In the genomic region with DNA sequence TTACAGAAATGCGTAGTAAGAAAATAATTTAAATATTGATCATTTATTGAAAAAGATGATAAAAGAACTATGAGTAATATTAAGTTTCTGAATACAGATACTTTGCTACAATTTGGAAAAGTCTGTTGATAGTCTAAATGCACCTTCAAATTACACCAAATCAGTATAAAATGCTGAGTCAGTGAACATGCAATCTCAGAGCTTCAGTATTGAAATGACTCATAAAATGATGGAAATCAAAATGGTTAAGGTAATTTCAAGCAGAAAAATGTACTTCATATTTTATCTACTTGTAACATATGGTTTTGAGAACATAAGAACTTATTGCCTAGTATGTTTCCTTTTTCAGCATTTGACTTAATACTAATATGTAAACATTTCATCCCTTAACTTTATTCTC, we compare ENCODE assay signal across 19 cellular contexts.
DNase-seq lines count a peak whose midpoint lies in the region; ATAC-seq, FAIRE-seq and TF ChIP-seq lines count a peak whose summit lies in the region.
"Had no signal": no experiment of that assay in that cellular context is flagged by ENCODE, and none has a peak within 500 bp of the region (broad histone marks: within the 10 kb centered on the region; RNA-seq: fewer than 3 reads in every experiment).

No MANE protein-coding gene starts in this region.

- TF ChIP-seq RAD21 in HepG2 (CRISPR knock-in tag; IDR thresholded peaks at IDR 0.05) (no peak), K562 (CRISPR knock-in tag; conservative IDR thresholded peaks at IDR 0.05 in 1 of 2, IDR thresholded peaks at IDR 0.05 in 1 of 2) (no peak)

- in situ Hi-C loops in HepG2 (cut with HindIII; ENCODE audit: extremely low pct_ligation_motif_present, low pct_unique_long_range_greater_than_20kb) (no loop called here), K562 (cut with MboI) (no loop called here)

- H3K27me3 Mint-ChIP-seq in CD4-positive, alpha-beta memory T cell: no peaks in the 10 kb centered on the region
- H3K27me3 Mint-ChIP-seq: B cell had no signal

- WGBS in HepG2 (ENCODE audit: low lambda C conversion rate): 59% methylated on average over 1 of the region's 1 CpG
- 86% methylated on average over 1 of the region's 1 CpG for WGBS in right lobe of liver (ENCODE audit: insufficient coverage, low coverage, low lambda C conversion rate, missing lambda C conversion rate)
- WGBS in K562 (ENCODE audit: insufficient coverage, low coverage, missing lambda C conversion rate): 33% methylated on average over 1 of the region's 1 CpG

- H3K4me3 ChIP-seq in HepG2 (replicated peaks in 1 of 3; ENCODE audit: insufficient read depth in 1 of 3, low read depth in 2 of 3, low read length in 3 of 3) (no peak overlapping the region), right lobe of liver (no peak overlapping the region), K562 (no peak overlapping the region)
- H3K4me3 ChIP-seq in CD4-positive, alpha-beta memory T cell (ENCODE audit: low read length in 2 of 2): no peak overlapping the region
- H3K4me3 ChIP-seq: BLaER1 treated with 17β-estradiol and CSF1 and Interleukin-3, amounts not matched to agents 10 nM and 100 nM had no signal

- H3K36me3 ChIP-seq in HepG2 (replicated peaks in 1 of 2; ENCODE audit: control insufficient read depth in 1 of 2, insufficient read depth in 2 of 2, low read length in 2 of 2) (no peaks in the 10 kb centered on the region), right lobe of liver (no peaks in the 10 kb centered on the region), K562 (ENCODE audit: control insufficient read depth, insufficient read depth, low read length) (no peaks in the 10 kb centered on the region)
- H3K36me3 ChIP-seq in CD4-positive, alpha-beta memory T cell (ENCODE audit: insufficient read depth, low read length): no peaks in the 10 kb centered on the region
- H3K36me3 ChIP-seq: BLaER1 treated with 17β-estradiol and CSF1 and Interleukin-3, amounts not matched to agents 10 nM and 100 nM had no signal

- intact Hi-C loops in HepG2 (cut with micrococcal nuclease; ENCODE audit: unreplicated experiment) (no loop called here), right lobe of liver (cut with DNase I) (no loop called here), K562 (cut with micrococcal nuclease) (loop anchor here (5.0 kb wide), 1 partner anchor 450 kb away; the partner anchor contains the start of gene PCDH10)
- intact Hi-C loops in CD4-positive, alpha-beta memory T cell (cut with micrococcal nuclease): no loop called here

- H3K4me3 Mint-ChIP-seq in CD4-positive, alpha-beta memory T cell: no peak overlapping the region
- H3K4me3 Mint-ChIP-seq: B cell, H9 had no signal

- H3K27ac ChIP-seq in HepG2 (ENCODE audit: extremely low read length, insufficient read depth, low read length) (no peak overlapping the region), right lobe of liver (no peak overlapping the region), K562 (ENCODE audit: extremely low read depth, low read depth, low read length) (no peak overlapping the region)
- no peak overlapping the region for H3K27ac ChIP-seq in CD4-positive, alpha-beta memory T cell (ENCODE audit: low read depth, low read length)
- H3K27ac ChIP-seq: BLaER1 treated with 17β-estradiol and CSF1 and Interleukin-3, amounts not matched to agents 10 nM and 100 nM had no signal

- no peaks in the 10 kb centered on the region for H3K36me3 Mint-ChIP-seq in CD4-positive, alpha-beta memory T cell

- H4K20me1 ChIP-seq in HepG2 (ENCODE audit: insufficient read depth, low read length) (no peaks in the 10 kb centered on the region), K562 (replicated peaks; ENCODE audit: control insufficient read depth, insufficient read depth, low read length) (no peaks in the 10 kb centered on the region)
- H4K20me1 ChIP-seq: BLaER1 treated with 17β-estradiol and CSF1 and Interleukin-3, amounts not matched to agents 10 nM and 100 nM had no signal

- H3K4me2 ChIP-seq in HepG2 (ENCODE audit: low read depth, low read length) (no peak overlapping the region), K562 (ENCODE audit: insufficient read depth, low read length) (no peak overlapping the region)
- H3K4me2 ChIP-seq: BLaER1 treated with 17β-estradiol and CSF1 and Interleukin-3, amounts not matched to agents 10 nM and 100 nM had no signal

- peaks cover 0 to 13% (median 2%) of the 10 kb centered on the region in 8 donors for H3K9me3 Mint-ChIP-seq in CD4-positive, alpha-beta memory T cell
- H3K9me3 Mint-ChIP-seq: H9 had no signal

- POLR2A ChIA-PET in HepG2 (lab: Yijun Ruan, JAX): no interaction called here
- POLR2A ChIA-PET in K562 (lab: Yijun Ruan, JAX): no interaction called here
- POLR2A ChIA-PET in CD4-positive, alpha-beta memory T cell (lab: Charles Lee; ENCODE audit: partially characterized antibody): no interaction called here

- no peak for FAIRE-seq in HepG2 (lab: Jason Lieb, UNC)
- FAIRE-seq in K562 (lab: Jason Lieb, UNC): no peak
- FAIRE-seq: GM12892, GM18507 had no signal

- H3K79me2 ChIP-seq in HepG2 (ENCODE audit: insufficient read depth, low read length): no peaks in the 10 kb centered on the region
- H3K79me2 ChIP-seq in K562 (ENCODE audit: control insufficient read depth, insufficient read depth, low read length): no peaks in the 10 kb centered on the region

- DNase-seq in HepG2 (ENCODE audit: low spot score) (no peak), right lobe of liver (no peak), K562 (ENCODE audit: extremely low read depth in 1 of 4, low spot score in 3 of 4) (no peak), fibroblast of peridontal ligament (ENCODE audit: extremely low read depth) (peak; percentile 17)
- no peak for DNase-seq in effector CD8-positive, alpha-beta T cell (lab: John Stamatoyannopoulos, UW)
- no peak for DNase-seq in CD4-positive, alpha-beta memory T cell
- DNase-seq: 8988T, Caco-2, DMS153, DMS79, GDM1, GOT3, H9, KBM-7 had no signal

- TF ChIP-seq CTCF in HepG2 (CRISPR knock-in tag; IDR thresholded peaks at IDR 0.05) (no peak), right lobe of liver (IDR thresholded peaks at IDR 0.05) (no peak), K562 (IDR thresholded peaks at IDR 0.05 in 2 of 3, conservative IDR thresholded peaks at IDR 0.05 in 1 of 3; ENCODE audit: insufficient read depth in 2 of 3, low read depth in 1 of 3, low read length in 3 of 3) (no peak)

- TF ChIP-seq POLR2A in HepG2 (IDR thresholded peaks at IDR 0.05; ENCODE audit: insufficient read depth in 1 of 2, low read depth in 2 of 2, low read length in 2 of 2) (no peak), right lobe of liver (IDR thresholded peaks at IDR 0.05) (no peak), K562 (conservative IDR thresholded peaks at IDR 0.05) (no peak)

- H2AFZ ChIP-seq in HepG2 (ENCODE audit: low read length) (no peak overlapping the region), K562 (ENCODE audit: low read depth, low read length) (no peak overlapping the region)

- H3K27ac Mint-ChIP-seq in CD4-positive, alpha-beta memory T cell: no peak overlapping the region
- H3K27ac Mint-ChIP-seq: B cell had no signal

- no peak overlapping the region for H3K9ac ChIP-seq in HepG2 (ENCODE audit: insufficient read depth, low read depth, low read length)
- H3K9ac ChIP-seq in K562 (ENCODE audit: insufficient read depth in 1 of 2, low read depth in 2 of 2, low read length in 2 of 2): no peak overlapping the region
- H3K9ac ChIP-seq: BLaER1 treated with 17β-estradiol and CSF1 and Interleukin-3, amounts not matched to agents 10 nM and 100 nM had no signal

- no peak for ATAC-seq in HepG2
- ATAC-seq in right lobe of liver: no peak
- ATAC-seq in K562: no peak
- no peak for ATAC-seq in GM21717 (IDR thresholded peaks at IDR 0.05; ENCODE audit: unreplicated experiment)

- H3K27me3 ChIP-seq in HepG2 (ENCODE audit: control insufficient read depth in 1 of 2, insufficient read depth in 2 of 2, low read length in 2 of 2) (no peaks in the 10 kb centered on the region), right lobe of liver (no peaks in the 10 kb centered on the region), K562 (ENCODE audit: control insufficient read depth in 2 of 2, insufficient read depth in 2 of 2, low read length in 2 of 2) (no peaks in the 10 kb centered on the region)
- no peaks in the 10 kb centered on the region for H3K27me3 ChIP-seq in CD4-positive, alpha-beta memory T cell (ENCODE audit: insufficient read depth, low read length)
- H3K27me3 ChIP-seq: BLaER1 treated with 17β-estradiol and CSF1 and Interleukin-3, amounts not matched to agents 10 nM and 100 nM had no signal

- no peaks in the 10 kb centered on the region for H3K9me1 ChIP-seq in K562 (ENCODE audit: control insufficient read depth, insufficient read depth, low read length)

- CTCF ChIA-PET in HepG2 (lab: Yijun Ruan, JAX; ENCODE audit: low intra/inter-chr PET ratio, low total read pairs): no interaction called here
- CTCF ChIA-PET in K562 (lab: Yijun Ruan, JAX; ENCODE audit: low intra/inter-chr PET ratio): no interaction called here
- CTCF ChIA-PET in CD4-positive, alpha-beta memory T cell (lab: Charles Lee; ENCODE audit: partially characterized antibody): no interaction called here

- H3K9me3 ChIP-seq in HepG2 (ENCODE audit: low read length) (no peaks in the 10 kb centered on the region), right lobe of liver (no peaks in the 10 kb centered on the region), K562 (replicated peaks; ENCODE audit: control insufficient read depth, insufficient read depth, low read depth, low read length) (no peaks in the 10 kb centered on the region)
- H3K9me3 ChIP-seq in CD4-positive, alpha-beta memory T cell (ENCODE audit: control insufficient read depth in 1 of 2, low read length in 2 of 2): no peaks in the 10 kb centered on the region
- H3K9me3 ChIP-seq: BLaER1 treated with 17β-estradiol and CSF1 and Interleukin-3, amounts not matched to agents 10 nM and 100 nM; Caco-2 had no signal

- H3K4me1 Mint-ChIP-seq in CD4-positive, alpha-beta memory T cell: no peaks in the 10 kb centered on the region
- H3K4me1 Mint-ChIP-seq: B cell had no signal

- TF ChIP-seq EP300 in HepG2 (IDR thresholded peaks at IDR 0.05; ENCODE audit: low read depth in 2 of 2, low read length in 2 of 2) (no peak), HepG2 (CRISPR knock-in tag; IDR thresholded peaks at IDR 0.05; ENCODE audit: borderline replicate concordance) (no peak), K562 (IDR thresholded peaks at IDR 0.05; ENCODE audit: low read length) (no peak)

- H3K4me1 ChIP-seq in HepG2 (ENCODE audit: insufficient read depth, low read length) (no peaks in the 10 kb centered on the region), right lobe of liver (no peaks in the 10 kb centered on the region), K562 (replicated peaks in 1 of 2; ENCODE audit: control insufficient read depth in 2 of 2, insufficient read depth in 2 of 2, low read length in 2 of 2) (no peaks in the 10 kb centered on the region; a peak in 1 of 5 replicates)
- no peaks in the 10 kb centered on the region for H3K4me1 ChIP-seq in CD4-positive, alpha-beta memory T cell (ENCODE audit: insufficient read depth, low read length)
- H3K4me1 ChIP-seq: BLaER1 treated with 17β-estradiol and CSF1 and Interleukin-3, amounts not matched to agents 10 nM and 100 nM; Caco-2 had no signal

- no TSS peak for BruUV-seq in HepG2 (replicated peaks; lab: Mats Ljungman, UMichigan)
- no TSS peak for BruUV-seq in K562 (replicated peaks; lab: Mats Ljungman, UMichigan)

TF ChIP-seq in HepG2, 621 proteins besides CTCF, POLR2A, EP300 and RAD21 (continues in another document):
- TF ChIP-seq MAFK (conservative IDR thresholded peaks at IDR 0.05 in 1 of 2, IDR thresholded peaks at IDR 0.05 in 1 of 2; ENCODE audit: low read length in 2 of 2): peak; percentile 84 to 93

TF ChIP-seq in K562, 482 proteins besides CTCF, POLR2A, EP300 and RAD21 (continues in another document):
- TF ChIP-seq FOXK1 (CRISPR knock-in tag; IDR thresholded peaks at IDR 0.05; ENCODE audit: borderline replicate concordance): no peak

Comparison
In these comparisons a context has a peak if more than half of its experiments do, and no peak if none do; other contexts are left out.
1. Of the 241 proteins assayed by ChIP-seq in both HepG2 and K562: peak only in HepG2: none; only in K562: FOSL1, KDM1A, MAFG and NFE2; in both: MAFF and MAFK; in neither: 233; mixed calls (peak in some experiments, not most) for 2.